ENCODE assay signal across 19 cellular contexts in the genomic region with DNA sequence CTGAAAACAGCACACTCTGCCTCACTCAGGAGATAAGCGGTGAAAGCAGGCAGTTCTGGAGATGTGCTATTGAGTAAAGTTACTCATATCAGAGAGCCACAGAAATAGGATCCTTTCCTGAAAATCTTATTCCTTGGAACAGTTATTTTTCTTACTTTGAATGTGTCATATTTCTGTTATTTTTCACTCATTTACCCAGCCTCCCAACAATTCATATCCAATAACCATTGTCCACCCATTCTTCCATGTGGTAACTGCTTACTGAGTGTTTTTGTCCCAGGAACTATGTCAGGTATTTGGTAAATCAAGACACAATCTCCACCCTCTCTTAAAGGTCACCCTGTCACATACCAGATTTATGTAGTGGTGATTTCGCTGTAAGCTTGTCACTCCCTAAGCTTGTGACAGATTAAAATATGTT.
DNase-seq lines count a peak whose midpoint lies in the region; TF ChIP-seq lines count a peak whose summit lies in the region.
"Had no signal": no experiment of that assay in that cellular context is flagged by ENCODE, and none has a peak within 500 bp of the region (broad histone marks: within the 10 kb centered on the region; RNA-seq: fewer than 3 reads in every experiment).

No MANE protein-coding gene starts in this region.

- H3K36me3 Mint-ChIP-seq in T-helper 2 cell treated with Interferon-gamma antibody and Interleukin-4, amounts not matched to agents 5 μg/mL and 100 μg/mL, for 36 hours (ENCODE audit: low read depth) = peaks cover 22% of the 10 kb centered on the region

- no peak overlapping the region for H3K4me3 ChIP-seq in A673 (ENCODE audit: low read depth, low read length, poor library complexity, severe bottlenecking)
- H3K4me3 ChIP-seq: coronary artery, SK-N-MC, vagina had no signal

- no peaks in the 10 kb centered on the region for H3K9me3 Mint-ChIP-seq in T-helper 2 cell treated with Interferon-gamma antibody and Interleukin-4, amounts not matched to agents 5 μg/mL and 100 μg/mL, for 36 hours

- DNase-seq in EH (ENCODE audit: low read depth) (peak; percentile 67), M059J (ENCODE audit: low read depth) (peak; percentile 34), hepatic stellate cell (ENCODE audit: low spot score) (peak; percentile 10), renal cortical epithelial cell (ENCODE audit: low read depth) (peak; percentile 50), A673 (ENCODE audit: low spot score) (no peak), cerebellum (ENCODE audit: low spot score) (no peak)
- no peak for DNase-seq in activated effector memory CD4-positive, alpha-beta T cell treated with anti-CD3 and anti-CD28 coated beads, Interleukin-2, amount 50 U/mL, for 16 hours
- no peak for DNase-seq in T-helper 2 cell treated with Interferon-gamma antibody and Interleukin-4, amounts not matched to agents 5 μg/mL and 100 μg/mL, for 36 hours (ENCODE audit: low spot score)
- DNase-seq: activated gamma-delta T cell; AML-193; foreskin melanocyte; left ventricle myocardium superior; NCI-H1436 treated with DMSO at 0.1 percent for 48 hours; NCI-H748 treated with DMSO at 0.1 percent for 48 hours; PC-3; stimulated activated CD4-positive, alpha-beta T cell treated with anti-CD3 and anti-CD28 coated beads, Interleukin-4, amount 100 ng/mL, for 1 hour had no signal

- no TSS peak for BruUV-seq in A673 (replicated peaks; lab: Mats Ljungman, UMichigan)

- H3K27me3 ChIP-seq in A673 (replicated peaks; ENCODE audit: insufficient read depth, low read depth, low read length, poor library complexity) = no peaks in the 10 kb centered on the region
- H3K27me3 ChIP-seq: vagina had no signal

- no peak overlapping the region for H3K27ac Mint-ChIP-seq in T-helper 2 cell treated with Interferon-gamma antibody and Interleukin-4, amounts not matched to agents 5 μg/mL and 100 μg/mL, for 36 hours

- H3K36me3 ChIP-seq in A673 (ENCODE audit: insufficient read depth, low read length, poor library complexity, severe bottlenecking) = peaks cover 7% of the 10 kb centered on the region
- H3K36me3 ChIP-seq: vagina had no signal

- POLR2A ChIA-PET in A673 (lab: Charles Lee; ENCODE audit: low non-redundant PET) = no interaction called here

- peaks cover 8% of the 10 kb centered on the region for H3K4me1 Mint-ChIP-seq in T-helper 2 cell treated with Interferon-gamma antibody and Interleukin-4, amounts not matched to agents 5 μg/mL and 100 μg/mL, for 36 hours (ENCODE audit: low read depth)

- no peak overlapping the region for H3K27ac ChIP-seq in A673 (ENCODE audit: low read depth, low read length, poor library complexity, severe bottlenecking)
- H3K27ac ChIP-seq: SK-N-MC had no signal

- peaks cover 33% of the 10 kb centered on the region for H3K4me1 ChIP-seq in A673 (ENCODE audit: insufficient read depth, low read length, poor library complexity, severe bottlenecking)

- H3K27me3 Mint-ChIP-seq in T-helper 2 cell treated with Interferon-gamma antibody and Interleukin-4, amounts not matched to agents 5 μg/mL and 100 μg/mL, for 36 hours (ENCODE audit: low read depth) = no peaks in the 10 kb centered on the region

- H3K4me3 Mint-ChIP-seq in T-helper 2 cell treated with Interferon-gamma antibody and Interleukin-4, amounts not matched to agents 5 μg/mL and 100 μg/mL, for 36 hours = no peak overlapping the region

- TF ChIP-seq CTCF in A673 (conservative IDR thresholded peaks at IDR 0.05; ENCODE audit: low read depth, low read length) = no peak

- H3K9me3 ChIP-seq in A673 (ENCODE audit: low read depth, low read length, poor library complexity, severe bottlenecking) = no peaks in the 10 kb centered on the region
- H3K9me3 ChIP-seq: vagina had no signal

- intact Hi-C loops in A673 (cut with micrococcal nuclease; ENCODE audit: unreplicated experiment) = no loop called here

- CTCF ChIA-PET in A673 (lab: Charles Lee) = no interaction called here

Comparison
In these comparisons a context has a peak if more than half of its experiments do, and no peak if none do; other contexts are left out.
1. DNase-seq: peak in EH (single experiment), M059J (single experiment), hepatic stellate cell (single experiment) and renal cortical epithelial cell (single experiment); none in A673 (single experiment), activated effector memory CD4-positive, alpha-beta T cell treated with anti-CD3 and anti-CD28 coated beads, Interleukin-2, amount 50 U/mL, for 16 hours (single experiment), cerebellum (single experiment) and T-helper 2 cell treated with Interferon-gamma antibody and Interleukin-4, amounts not matched to agents 5 μg/mL and 100 μg/mL, for 36 hours (single experiment).